ENCODE assay signal across 8 cellular contexts in genomic region chr7:133854739-133855138, GRCh38.
DNase-seq lines count a peak whose midpoint lies in the region; ATAC-seq lines count a peak whose summit lies in the region.

No MANE protein-coding gene starts in this region.

- ATAC-seq in stimulated activated naive CD8-positive, alpha-beta T cell treated with anti-CD3 and anti-CD28 coated beads, Interleukin-15, Interleukin-2, amounts not matched to agents 100 U/mL and 50 U/mL, for 24 hours, result no peak

- DNase-seq in DMS53 treated with DMSO at 0.1 percent for 48 hours (lab: John Stamatoyannopoulos, UW; ENCODE audit: unreplicated experiment) (peak; percentile 46), LHCN-M2 (ENCODE audit: low read depth) (peak; percentile 77), SHP77 (lab: John Stamatoyannopoulos, UW) (peak; percentile 12 to 31), foreskin melanocyte (peak; percentile 20), GOT3 (lab: John Stamatoyannopoulos, UW) (no peak), occipital lobe (lab: John Stamatoyannopoulos, UW) (no peak)
- no peak for DNase-seq in stimulated activated CD4-positive, alpha-beta T cell treated with anti-CD3 and anti-CD28 coated beads, Interleukin-4, amount 100 ng/mL, for 24 hours
- DNase-seq in stimulated activated naive CD8-positive, alpha-beta T cell treated with anti-CD3 and anti-CD28 coated beads, Interleukin-15, Interleukin-2, amounts not matched to agents 100 U/mL and 50 U/mL, for 24 hours, result no peak

Comparison
In these comparisons a context has a peak if more than half of its experiments do, and no peak if none do; other contexts are left out.
1. DNase-seq: peak in DMS53 treated with DMSO at 0.1 percent for 48 hours (single experiment), LHCN-M2 (single experiment), SHP77 (2 of 2) and foreskin melanocyte (single experiment); none in stimulated activated CD4-positive, alpha-beta T cell treated with anti-CD3 and anti-CD28 coated beads, Interleukin-4, amount 100 ng/mL, for 24 hours (single experiment), GOT3 (single experiment), stimulated activated naive CD8-positive, alpha-beta T cell treated with anti-CD3 and anti-CD28 coated beads, Interleukin-15, Interleukin-2, amounts not matched to agents 100 U/mL and 50 U/mL, for 24 hours (single experiment) and occipital lobe (single experiment).